In the genomic region with DNA sequence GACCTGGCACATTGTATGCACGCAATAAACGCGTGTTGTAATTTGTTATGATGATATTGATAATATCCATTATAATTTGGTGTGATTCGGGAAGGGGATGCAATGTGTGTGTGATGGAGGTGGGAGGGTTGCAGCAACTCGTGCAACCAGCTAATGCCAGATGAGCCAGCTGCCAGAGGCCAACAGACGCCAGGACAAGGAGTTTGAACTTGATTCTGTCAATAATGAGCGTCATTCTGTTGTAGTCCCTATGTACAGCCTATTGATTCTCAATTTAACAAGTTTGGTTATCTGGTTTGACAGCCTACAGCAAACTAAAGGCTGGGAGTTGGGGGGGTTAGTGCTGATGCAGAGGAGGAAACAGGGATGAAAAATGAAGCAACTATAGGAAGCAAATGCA, we compare ENCODE assay signal across 15 cellular contexts. TPM values are rescaled to one million over a fixed set of nuclear protein-coding genes. Genes with fewer than 3 reads are reported as not detected.
A peak's percentile ranks its signal among the peaks of the same experiment; 100 is the strongest.
DNase-seq lines count a peak whose midpoint lies in the region; ATAC-seq and TF ChIP-seq lines count a peak whose summit lies in the region.
"Had no signal": no experiment of that assay in that cellular context is flagged by ENCODE, and none has a peak within 500 bp of the region (broad histone marks: within the 10 kb centered on the region; RNA-seq: fewer than 3 reads in every experiment).

No MANE protein-coding gene starts in this region.

- no peak overlapping the region for H3K4me3 ChIP-seq in right lobe of liver
- H3K4me3 ChIP-seq: GM12878, GM23338 had no signal

- H3K36me3 ChIP-seq in right lobe of liver: no peaks in the 10 kb centered on the region

- TF ChIP-seq CTCF in endothelial cell (IDR thresholded peaks at IDR 0.05; ENCODE audit: unreplicated experiment): no peak
- no peak for TF ChIP-seq CTCF in right lobe of liver (IDR thresholded peaks at IDR 0.05)
- no peak for TF ChIP-seq CTCF in progenitor cell of endocrine pancreas (IDR thresholded peaks at IDR 0.05; ENCODE audit: unreplicated experiment)
- no peak for TF ChIP-seq CTCF in mesothelial cell of epicardium (IDR thresholded peaks at IDR 0.05; ENCODE audit: unreplicated experiment)

- WGBS in right lobe of liver (ENCODE audit: insufficient coverage, low coverage, low lambda C conversion rate, missing lambda C conversion rate): 62% methylated on average over 7 of the region's 7 CpGs

- no peaks in the 10 kb centered on the region for H3K27me3 ChIP-seq in right lobe of liver

- DNase-seq in endothelial cell (ENCODE audit: low spot score): no peak
- peak in 1 of 3 donors; percentile 24 for DNase-seq in right lobe of liver
- DNase-seq in progenitor cell of endocrine pancreas (ENCODE audit: low spot score, unreplicated experiment): no peak
- no peak for DNase-seq in Right ventricle myocardium superior
- no peak for DNase-seq in mesothelial cell of epicardium (ENCODE audit: low spot score in 2 of 2, unreplicated experiment in 2 of 2)
- DNase-seq: C1 segment of cervical spinal cord; Caco-2; CD4-positive, alpha-beta memory T cell; DMS153; DND-41; H9 had no signal

- H3K4me3 Mint-ChIP-seq in endothelial cell (ENCODE audit: unreplicated experiment): no peak overlapping the region
- H3K4me3 Mint-ChIP-seq in progenitor cell of endocrine pancreas (ENCODE audit: low read depth): no peak overlapping the region
- no peak overlapping the region for H3K4me3 Mint-ChIP-seq in mesothelial cell of epicardium
- H3K4me3 Mint-ChIP-seq: CD4-positive, alpha-beta memory T cell; GM23338; H9 had no signal

- H3K9me3 Mint-ChIP-seq in endothelial cell (ENCODE audit: unreplicated experiment) (no peaks in the 10 kb centered on the region), progenitor cell of endocrine pancreas (ENCODE audit: low read depth) (no peaks in the 10 kb centered on the region), mesothelial cell of epicardium (no peaks in the 10 kb centered on the region)
- H3K9me3 Mint-ChIP-seq: CD4-positive, alpha-beta memory T cell; GM23338; H9 had no signal

- H3K4me1 Mint-ChIP-seq in endothelial cell (ENCODE audit: unreplicated experiment) (peaks cover 9% of the 10 kb centered on the region), progenitor cell of endocrine pancreas (ENCODE audit: low read depth) (peaks cover 29% of the 10 kb centered on the region), mesothelial cell of epicardium (peaks cover 9% of the 10 kb centered on the region)

- intact Hi-C loops in right lobe of liver (cut with DNase I) (no loop called here), Right ventricle myocardium superior (cut with DNase I) (no loop called here)

- no peak for TF ChIP-seq POLR2A in right lobe of liver (IDR thresholded peaks at IDR 0.05)

- H3K9me3 ChIP-seq in right lobe of liver: no peaks in the 10 kb centered on the region
- H3K9me3 ChIP-seq: Caco-2 had no signal

- ATAC-seq in right lobe of liver: peak in 3 of 4 donors; percentile 24 to 68 (median 67)
- ATAC-seq in GM18861 (IDR thresholded peaks at IDR 0.05; ENCODE audit: unreplicated experiment): no peak
- ATAC-seq in Right ventricle myocardium superior (ENCODE audit: poor library complexity): no peak
- ATAC-seq: GM12878, GM23338, HCT116 had no signal

- no peaks in the 10 kb centered on the region for H3K4me1 ChIP-seq in right lobe of liver
- H3K4me1 ChIP-seq: Caco-2 had no signal

- peaks cover 11% of the 10 kb centered on the region for H3K36me3 Mint-ChIP-seq in endothelial cell (ENCODE audit: low read depth, unreplicated experiment)
- peaks cover 1% of the 10 kb centered on the region for H3K36me3 Mint-ChIP-seq in progenitor cell of endocrine pancreas (ENCODE audit: insufficient read depth)
- H3K36me3 Mint-ChIP-seq in mesothelial cell of epicardium: peaks cover 4% of the 10 kb centered on the region
- H3K36me3 Mint-ChIP-seq: CD4-positive, alpha-beta memory T cell had no signal

- no peak overlapping the region for H3K27ac ChIP-seq in right lobe of liver

- H3K27ac Mint-ChIP-seq in endothelial cell (ENCODE audit: unreplicated experiment) (peak overlapping the region; percentile 52), progenitor cell of endocrine pancreas (peak overlapping the region; percentile 69), mesothelial cell of epicardium (no peak overlapping the region)
- H3K27ac Mint-ChIP-seq: GM23338, H9 had no signal

- H3K27me3 Mint-ChIP-seq in endothelial cell (ENCODE audit: unreplicated experiment) (no peaks in the 10 kb centered on the region), progenitor cell of endocrine pancreas (peaks cover 4% of the 10 kb centered on the region), mesothelial cell of epicardium (ENCODE audit: low read depth) (no peaks in the 10 kb centered on the region)
- H3K27me3 Mint-ChIP-seq: CD4-positive, alpha-beta memory T cell had no signal

RNA-seq across cellular contexts. Expression of gene TIAM1, which starts 35.5 kb away (rescaled TPM):
- total RNA-seq in endothelial cell (ENCODE audit: unreplicated experiment): 131 TPM
- 10 to 100 TPM in 2 of 6 experiments, 1 to 10 TPM in 4; 4.8 to 12.5 (median 7.7) TPM for total RNA-seq in right lobe of liver
- 35.4 and 36.8 TPM in 2 replicates for total RNA-seq in progenitor cell of endocrine pancreas
- total RNA-seq in Right ventricle myocardium superior: 2.9 TPM
- 49.7 to 54.6 TPM (median 53.4 TPM) in 3 replicates for total RNA-seq in mesothelial cell of epicardium

Comparison
In these comparisons a context has a peak if more than half of its experiments do, and no peak if none do; other contexts are left out.
1. ATAC-seq: peak in right lobe of liver (3 of 4); none in GM18861 (single experiment) and Right ventricle myocardium superior (single experiment).